In genomic region chr22:37906364-37907008, GRCh38 we compare ENCODE assay signal across 1 cellular context.
TF ChIP-seq lines count a peak whose summit lies in the region.

No MANE protein-coding gene starts in this region.

TF ChIP-seq in HEK293, 187 proteins besides CTCF, POLR2A, EP300 and RAD21 (continued from another document):
- TF ChIP-seq ZBTB10 (tag by site-specific recombination; IDR thresholded peaks at IDR 0.05) (peak; percentile 93; the same call in 1 of the 2 replicates), ZNF558 (tag by site-specific recombination; IDR thresholded peaks at IDR 0.05) (no peak), SP7 (tag by site-specific recombination; IDR thresholded peaks at IDR 0.05) (no peak), ZNF768 (tag by site-specific recombination; IDR thresholded peaks at IDR 0.05) (no peak), KLF9 (tag by site-specific recombination; IDR thresholded peaks at IDR 0.05; ENCODE audit: low read depth) (peak; percentile 42; the same call in 1 of the 2 replicates), BCL11B (tag by site-specific recombination; IDR thresholded peaks at IDR 0.05; ENCODE audit: low read depth) (peak; percentile 47; the same call in 1 of the 2 replicates), YY1 (tag by site-specific recombination; IDR thresholded peaks at IDR 0.05) (no peak), ZIC2 (tag by site-specific recombination; IDR thresholded peaks at IDR 0.05) (no peak), ZNF664 (tag by site-specific recombination; IDR thresholded peaks at IDR 0.05) (no peak), ZNF214 (tag by site-specific recombination; IDR thresholded peaks at IDR 0.05; ENCODE audit: borderline replicate concordance) (no peak), TSHZ1 (tag by site-specific recombination; IDR thresholded peaks at IDR 0.05; ENCODE audit: borderline replicate concordance) (no peak), ZFP3 (tag by site-specific recombination; IDR thresholded peaks at IDR 0.05; ENCODE audit: low read depth) (no peak), ZFP41 (tag by site-specific recombination; IDR thresholded peaks at IDR 0.05; ENCODE audit: borderline replicate concordance) (no peak), ZBTB21 (tag by site-specific recombination; IDR thresholded peaks at IDR 0.05) (no peak), PRDM10 (tag by site-specific recombination; IDR thresholded peaks at IDR 0.05) (no peak), WT1 (tag by site-specific recombination; IDR thresholded peaks at IDR 0.05) (no peak)
